In the genomic region with DNA sequence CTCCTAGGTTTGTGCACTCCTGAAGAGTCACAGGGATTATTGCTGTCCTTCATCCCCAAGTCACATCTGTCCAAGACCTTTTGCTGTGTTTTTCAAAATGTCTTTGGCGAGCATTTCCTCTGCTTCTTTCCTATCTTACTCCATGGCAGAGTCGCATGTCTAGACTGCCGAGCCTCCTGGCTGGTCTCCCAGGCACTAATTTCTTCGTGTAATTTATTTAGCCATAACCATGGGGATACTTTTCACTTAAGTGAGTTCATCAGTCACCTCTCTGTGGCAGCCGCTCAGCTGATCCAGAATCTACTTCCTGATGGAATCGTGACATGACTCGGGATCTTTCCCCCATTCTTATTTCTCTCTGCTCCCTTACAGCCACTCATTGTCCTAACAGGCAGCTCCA, we compare ENCODE assay signal across 28 cellular contexts. TPM values are rescaled to one million over a fixed set of nuclear protein-coding genes. Genes with fewer than 3 reads are reported as not detected.
"Had no signal": no experiment of that assay in that cellular context is flagged by ENCODE, and none has a peak within 500 bp of the region (broad histone marks: within the 10 kb centered on the region; RNA-seq: fewer than 3 reads in every experiment).

No MANE protein-coding gene starts in this region.

- DNase-seq: colonic mucosa; effector CD8-positive, alpha-beta T cell; endodermal cell; foreskin keratinocyte; heart left ventricle; kidney; left colon; left ventricle myocardium superior; lower lobe of right lung; naive thymus-derived CD8-positive, alpha-beta T cell; occipital lobe; ovary; posterior cingulate gyrus; retina; stimulated activated CD4-positive, alpha-beta T cell treated with anti-CD3 and anti-CD28 coated beads, Interleukin-12 subunit alpha, Interleukin-12 subunit beta, amount 100 ng/mL, for 4 hours; stimulated activated CD4-positive, alpha-beta T cell treated with anti-CD3 and anti-CD28 coated beads, Interleukin-1b, Interleukin-23, amount 100 ng/mL, for 48 hours; stimulated activated CD4-positive, alpha-beta T cell treated with anti-CD3 and anti-CD28 coated beads, Interleukin-4, amount 100 ng/mL, for 1 hour; stimulated activated naive CD4-positive, alpha-beta T cell treated with Interleukin-2 at 50 U/mL for 16 hours; stomach; substantia nigra; transverse colon had no signal

- H3K27ac ChIP-seq: colonic mucosa, esophagus muscularis mucosa, foreskin keratinocyte, gastroesophageal sphincter, hepatocyte, lower lobe of right lung, ovary, transverse colon, vagina had no signal

- H3K36me3 ChIP-seq: colonic mucosa, gastroesophageal sphincter, ovary, stomach, transverse colon, vagina had no signal

- H3K9me3 ChIP-seq: colonic mucosa, esophagus muscularis mucosa, gastroesophageal sphincter, heart left ventricle, lower lobe of right lung, ovary, stomach, transverse colon, vagina had no signal

- H3K27me3 ChIP-seq: colonic mucosa, esophagus muscularis mucosa, foreskin keratinocyte, gastroesophageal sphincter, heart left ventricle, hepatocyte, ovary, stomach, transverse colon, vagina had no signal

- ATAC-seq: foreskin keratinocyte; gastroesophageal sphincter; left colon; left ventricle myocardium superior; lower lobe of right lung; naive thymus-derived CD8-positive, alpha-beta T cell; sciatic nerve; stimulated activated effector memory CD8-positive, alpha-beta T cell treated with anti-CD3 and anti-CD28 coated beads, Interleukin-12 subunit alpha, Interleukin-12 subunit beta, amount 100 ng/mL, for 72 hours had no signal

- H3K4me3 ChIP-seq: colonic mucosa, esophagus muscularis mucosa, gastroesophageal sphincter, heart left ventricle, hepatocyte, lower lobe of right lung, ovary, smooth muscle cell, stomach, transverse colon, vagina had no signal

- H3K4me1 ChIP-seq: colonic mucosa, foreskin keratinocyte had no signal

RNA-seq across cellular contexts. Expression of gene ADGRF5, which starts 25.8 kb away (rescaled TPM):
- total RNA-seq: endodermal cell; foreskin keratinocyte; naive thymus-derived CD8-positive, alpha-beta T cell had no signal
